Comparison of ENCODE assay signal across 12 cellular contexts in genomic region chr10:77592946-77593636, GRCh38. TPM values are rescaled to one million over a fixed set of nuclear protein-coding genes. Genes with fewer than 3 reads are reported as not detected.
DNase-seq lines count a peak whose midpoint lies in the region; ATAC-seq and TF ChIP-seq lines count a peak whose summit lies in the region.
"Had no signal": no experiment of that assay in that cellular context is flagged by ENCODE, and none has a peak within 500 bp of the region (broad histone marks: within the 10 kb centered on the region; RNA-seq: fewer than 3 reads in every experiment).

No MANE protein-coding gene starts in this region.

- H3K4me3 ChIP-seq in brain microvascular endothelial cell (ENCODE audit: low read depth, low read length): no peak overlapping the region

- ATAC-seq in left lobe of liver: peak; percentile 47
- no peak for ATAC-seq in GM18498 (IDR thresholded peaks at IDR 0.05; ENCODE audit: unreplicated experiment)
- ATAC-seq: T-helper 17 cell had no signal

- H3K27me3 ChIP-seq in brain microvascular endothelial cell (replicated peaks): no peaks in the 10 kb centered on the region
- H3K27me3 ChIP-seq: neutrophil had no signal

- H3K36me3 ChIP-seq in brain microvascular endothelial cell (replicated peaks): no peaks in the 10 kb centered on the region
- H3K36me3 ChIP-seq: neutrophil had no signal

- peak overlapping the region; percentile 84 for H3K27ac ChIP-seq in brain microvascular endothelial cell
- H3K27ac ChIP-seq: neutrophil had no signal

- TF ChIP-seq CTCF in brain microvascular endothelial cell (IDR thresholded peaks at IDR 0.05; ENCODE audit: low read depth, low read length, missing control alignments): no peak

- DNase-seq in 8988T (peak; percentile 90), HS-27A (ENCODE audit: low read depth) (peak; percentile 66), brain microvascular endothelial cell (peak; percentile 94), left lobe of liver (ENCODE audit: low spot score) (no peak), NCI-H1694 treated with DMSO at 0.1 percent for 48 hours (lab: John Stamatoyannopoulos, UW) (no peak), GM19240 (ENCODE audit: insufficient read length, low spot score) (no peak), NCI-H524 (lab: John Stamatoyannopoulos, UW) (no peak)
- DNase-seq: activated gamma-delta T cell, NCI-H1417 treated with DMSO at 0.1 percent for 48 hours, T-helper 17 cell had no signal

- in situ Hi-C loops in brain microvascular endothelial cell (cut with HindIII; ENCODE audit: low pct_ligation_motif_present, low sequenced_read_pairs): no loop called here

RNA-seq across cellular contexts. Expression of gene KCNMA1, which starts 44.5 kb away (rescaled TPM):
- 44.0 TPM for total RNA-seq in left lobe of liver

Comparison
In these comparisons a context has a peak if more than half of its experiments do, and no peak if none do; other contexts are left out.
1. DNase-seq: peak in 8988T (single experiment), HS-27A (single experiment) and brain microvascular endothelial cell (single experiment); none in left lobe of liver (single experiment), NCI-H1694 treated with DMSO at 0.1 percent for 48 hours (single experiment), GM19240 (single experiment) and NCI-H524 (0 of 2).